Comparison of ENCODE assay signal across 8 cellular contexts in the genomic region with DNA sequence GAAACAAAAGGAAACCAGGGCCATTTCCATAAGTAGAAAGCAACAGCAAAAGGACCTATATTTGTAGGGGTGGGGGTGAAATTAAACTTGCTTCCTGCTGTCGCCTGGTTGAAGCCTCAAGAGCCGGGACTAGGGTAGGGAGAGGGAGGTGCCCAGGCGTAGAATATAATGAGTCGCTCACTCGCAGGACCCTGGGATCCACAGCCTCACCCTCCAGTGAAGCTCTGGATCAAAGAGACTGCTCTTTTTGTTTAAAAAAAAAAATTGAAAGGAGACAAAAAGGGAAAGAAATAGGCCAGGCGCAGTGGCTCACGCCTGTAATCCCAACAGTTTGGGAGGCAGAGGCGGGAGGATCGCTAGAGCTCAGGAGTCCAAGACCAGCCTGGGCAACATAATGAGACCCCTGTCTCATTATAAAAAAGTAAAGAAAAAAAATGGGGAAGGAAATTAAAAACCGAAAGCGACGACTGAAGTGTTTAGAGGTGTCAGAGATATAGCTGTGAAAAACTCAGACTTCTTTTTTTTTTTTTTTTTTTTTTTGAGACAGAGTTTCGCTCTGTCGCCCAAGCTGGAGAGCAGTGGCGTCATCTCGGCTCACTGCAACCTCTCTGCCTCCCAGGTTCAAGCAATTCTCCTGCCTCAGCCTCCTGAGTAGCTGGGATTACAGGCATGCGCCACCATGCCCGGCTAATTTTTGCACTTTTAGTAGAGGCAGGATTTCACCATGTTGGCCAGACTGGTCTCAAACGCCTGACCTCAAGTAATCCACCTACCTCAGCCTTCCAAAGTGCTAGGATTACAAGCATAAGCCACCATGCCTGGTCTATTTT. TPM values are rescaled to one million over a fixed set of nuclear protein-coding genes. Genes with fewer than 3 reads are reported as not detected.
A peak's percentile ranks its signal among the peaks of the same experiment; 100 is the strongest.
DNase-seq lines count a peak whose midpoint lies in the region; ATAC-seq, FAIRE-seq and TF ChIP-seq lines count a peak whose summit lies in the region.

No MANE protein-coding gene starts in this region.

- BruUV-seq in Caco-2 (replicated peaks; lab: Mats Ljungman, UMichigan) = no TSS peak

- peak overlapping the region; percentile 21 for H3K4me3 ChIP-seq in effector memory CD4-positive, alpha-beta T cell (ENCODE audit: insufficient read depth, low read depth, low read length, poor library complexity, severe bottlenecking)
- H3K4me3 ChIP-seq in Caco-2 (ENCODE audit: low read depth, low read length) = no peak overlapping the region

- H3K27ac ChIP-seq in effector memory CD4-positive, alpha-beta T cell (ENCODE audit: insufficient read depth, low read length, poor library complexity, severe bottlenecking) = peak overlapping the region; percentile 100

- FAIRE-seq in GM19239 (lab: Jason Lieb, UNC) = peak; percentile 58

- no peaks in the 10 kb centered on the region for H3K27me3 ChIP-seq in effector memory CD4-positive, alpha-beta T cell (replicated peaks; ENCODE audit: control insufficient read depth, insufficient read depth, low read length, poor library complexity, severe bottlenecking)
- H3K27me3 ChIP-seq in Caco-2 (replicated peaks; ENCODE audit: control insufficient read depth, insufficient read depth, low read length) = no peaks in the 10 kb centered on the region

- no peaks in the 10 kb centered on the region for H3K36me3 ChIP-seq in effector memory CD4-positive, alpha-beta T cell (ENCODE audit: control insufficient read depth, insufficient read depth, low read length)
- no peaks in the 10 kb centered on the region for H3K36me3 ChIP-seq in Caco-2 (ENCODE audit: control insufficient read depth, insufficient read depth, low read length)

- H3K9me3 Mint-ChIP-seq in Caco-2 (ENCODE audit: unreplicated experiment) = no peaks in the 10 kb centered on the region

- H3K27me3 Mint-ChIP-seq in Caco-2 (ENCODE audit: insufficient read depth, unreplicated experiment) = no peaks in the 10 kb centered on the region

- H3K4me1 Mint-ChIP-seq in Caco-2 (ENCODE audit: low read depth, unreplicated experiment) = no peaks in the 10 kb centered on the region

- CTCF ChIA-PET in Caco-2 (lab: Charles Lee) = no interaction called here

- H3K27ac Mint-ChIP-seq in Caco-2 (ENCODE audit: unreplicated experiment) = no peak overlapping the region

- intact Hi-C loops in Caco-2 (cut with micrococcal nuclease; ENCODE audit: unreplicated experiment) = no loop called here

- no peaks in the 10 kb centered on the region for H3K9me3 ChIP-seq in effector memory CD4-positive, alpha-beta T cell (ENCODE audit: control insufficient read depth, low read length)
- H3K9me3 ChIP-seq in Caco-2 = no peaks in the 10 kb centered on the region

- peaks cover 77% of the 10 kb centered on the region for H3K4me1 ChIP-seq in effector memory CD4-positive, alpha-beta T cell (ENCODE audit: control insufficient read depth, insufficient read depth, low read length, poor library complexity, severe bottlenecking)
- no peaks in the 10 kb centered on the region for H3K4me1 ChIP-seq in Caco-2

- ATAC-seq in HG02884 (IDR thresholded peaks at IDR 0.05; ENCODE audit: unreplicated experiment) = no peak

- DNase-seq in GM19239 (ENCODE audit: insufficient read length, low spot score) = no peak
- DNase-seq in T-helper 22 cell (ENCODE audit: low read depth) = peak; percentile 60
- peak in 2 of 3 donors; percentile 54 to 63 for DNase-seq in effector memory CD4-positive, alpha-beta T cell
- DNase-seq in stimulated activated CD4-positive, alpha-beta T cell treated with anti-CD3 and anti-CD28 coated beads, Interleukin-2, amount 100 ng/mL, for 24 hours = peak; percentile 58 to 61
- DNase-seq in Caco-2 = no peak
- no peak for DNase-seq in NCI-H510A (lab: John Stamatoyannopoulos, UW)
- DNase-seq in NCI-H1694 (lab: John Stamatoyannopoulos, UW) = no peak

- no peak overlapping the region for H3K4me3 Mint-ChIP-seq in Caco-2 (ENCODE audit: unreplicated experiment)

- POLR2A ChIA-PET in Caco-2 (lab: Charles Lee) = no interaction called here

- no peak for TF ChIP-seq CTCF in Caco-2 (IDR thresholded peaks at IDR 0.05; ENCODE audit: insufficient read depth in 1 of 2, low read depth in 1 of 2, low read length in 1 of 2, severe bottlenecking in 1 of 2, unreplicated experiment in 1 of 2)

- H3K36me3 Mint-ChIP-seq in Caco-2 (ENCODE audit: insufficient read depth, unreplicated experiment) = no peaks in the 10 kb centered on the region

RNA-seq across cellular contexts. Expression of a gene that starts 10.9 kb away (rescaled TPM):
- 24.8 and 34.8 TPM in 2 replicates for total RNA-seq in Caco-2 (2022)

RNA-seq across cellular contexts. Expression of a gene that starts 48.8 kb away (rescaled TPM):
- total RNA-seq in Caco-2 (2022) = 118 and 126 TPM in 2 replicates

Comparison
In these comparisons a context has a peak if more than half of its experiments do, and no peak if none do; other contexts are left out.
1. DNase-seq: peak in T-helper 22 cell (single experiment), effector memory CD4-positive, alpha-beta T cell (2 of 3) and stimulated activated CD4-positive, alpha-beta T cell treated with anti-CD3 and anti-CD28 coated beads, Interleukin-2, amount 100 ng/mL, for 24 hours (2 of 2); none in GM19239 (single experiment), Caco-2 (0 of 2), NCI-H510A (single experiment) and NCI-H1694 (single experiment).